Comparison of ENCODE assay signal across 12 cellular contexts in the genomic region with DNA sequence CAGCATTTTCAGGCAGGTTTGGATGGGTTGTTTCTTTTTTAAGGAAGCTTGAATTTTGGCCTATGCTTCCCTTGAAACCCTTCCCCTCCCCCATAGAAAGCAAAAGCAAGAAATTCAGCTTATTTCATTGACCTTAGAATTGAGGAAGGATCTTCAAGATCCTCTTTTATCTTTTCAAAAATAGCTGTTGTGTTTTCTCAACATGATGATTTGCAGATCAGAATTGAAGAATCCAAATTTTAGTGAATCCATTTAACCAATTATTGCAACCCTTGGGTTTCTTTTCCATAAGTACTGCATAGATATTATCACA.
A peak's percentile ranks its signal among the peaks of the same experiment; 100 is the strongest.
DNase-seq lines count a peak whose midpoint lies in the region; ATAC-seq and TF ChIP-seq lines count a peak whose summit lies in the region.
"Had no signal": no experiment of that assay in that cellular context is flagged by ENCODE, and none has a peak within 500 bp of the region (broad histone marks: within the 10 kb centered on the region; RNA-seq: fewer than 3 reads in every experiment).

No MANE protein-coding gene starts in this region.

- no peak overlapping the region for H3K9ac ChIP-seq in OCI-LY3 (ENCODE audit: low read length)

- no peaks in the 10 kb centered on the region for H3K36me3 ChIP-seq in OCI-LY3 (replicated peaks; ENCODE audit: low read depth, low read length)

- peak overlapping the region; percentile 7; the same call in 1 of the 2 replicates for H3K4me3 ChIP-seq in OCI-LY3 (ENCODE audit: low read length)

- no peaks in the 10 kb centered on the region for H3K27me3 Mint-ChIP-seq in activated naive CD4-positive, alpha-beta T cell treated with anti-CD3 and anti-CD28 coated beads, Interleukin-2, amount 10 ng/mL, durations not matched to agents 7 days and 5 days
- no peaks in the 10 kb centered on the region for H3K27me3 Mint-ChIP-seq in activated naive CD4-positive, alpha-beta T cell treated with anti-CD3 and anti-CD28 coated beads for 36 hours (ENCODE audit: low read depth)
- H3K27me3 Mint-ChIP-seq in stimulated activated memory B cell treated with anti-CD40 and anti-IgM and Interleukin-4, amounts not matched to agents 10 μg/mL and 1 μg/mL and 100 μg/mL, for 72 hours: no peaks in the 10 kb centered on the region

- CTCF ChIA-PET in activated naive CD4-positive, alpha-beta T cell treated with anti-CD3 and anti-CD28 coated beads, Interleukin-2, amount 10 ng/mL, durations not matched to agents 7 days and 5 days (lab: Charles Lee): no interaction called here
- CTCF ChIA-PET in activated naive CD4-positive, alpha-beta T cell treated with anti-CD3 and anti-CD28 coated beads for 36 hours (lab: Charles Lee): interaction anchor here (0.6 to 1.7 kb wide), 2 partner anchors 13 to 281 kb away, joined by 3 to 5 read pairs; no protein-coding TSS in a partner anchor

- H3K36me3 Mint-ChIP-seq in activated naive CD4-positive, alpha-beta T cell treated with anti-CD3 and anti-CD28 coated beads, Interleukin-2, amount 10 ng/mL, durations not matched to agents 7 days and 5 days: peaks cover 63% of the 10 kb centered on the region
- H3K36me3 Mint-ChIP-seq in activated naive CD4-positive, alpha-beta T cell treated with anti-CD3 and anti-CD28 coated beads for 36 hours (ENCODE audit: low read depth): peaks cover 47% of the 10 kb centered on the region
- H3K36me3 Mint-ChIP-seq in stimulated activated memory B cell treated with anti-CD40 and anti-IgM and Interleukin-4, amounts not matched to agents 10 μg/mL and 1 μg/mL and 100 μg/mL, for 72 hours: peaks cover 41% of the 10 kb centered on the region

- no peak for DNase-seq in activated naive CD4-positive, alpha-beta T cell treated with anti-CD3 and anti-CD28 coated beads, Interleukin-2, amount 10 ng/mL, durations not matched to agents 7 days and 5 days
- no peak for DNase-seq in activated naive CD4-positive, alpha-beta T cell treated with anti-CD3 and anti-CD28 coated beads for 36 hours
- no peak for DNase-seq in DMS153 treated with DMSO at 0.1 percent for 48 hours (lab: John Stamatoyannopoulos, UW; ENCODE audit: unreplicated experiment)
- DNase-seq: activated CD4-positive, alpha-beta T cell treated with anti-CD3 and anti-CD28 coated beads, Interleukin-2, amount 50 U/mL, for 4 hours; aorta; natural killer cell; stimulated activated CD4-positive, alpha-beta T cell treated with anti-CD3 and anti-CD28 coated beads, Interleukin-12 subunit alpha, Interleukin-12 subunit beta, amount 100 ng/mL, for 4 hours had no signal

- no peaks in the 10 kb centered on the region for H3K9me3 ChIP-seq in OCI-LY3 (ENCODE audit: insufficient read depth, low read length)

- intact Hi-C loops in activated naive CD4-positive, alpha-beta T cell treated with anti-CD3 and anti-CD28 coated beads for 36 hours (cut with micrococcal nuclease): no loop called here

- peak overlapping the region; percentile 45 for H3K4me2 ChIP-seq in OCI-LY3 (ENCODE audit: low read length)

- H3K4me1 ChIP-seq in OCI-LY3 (ENCODE audit: low read length): peaks cover 15% of the 10 kb centered on the region

- H3K79me2 ChIP-seq in OCI-LY3 (ENCODE audit: low read length): no peaks in the 10 kb centered on the region

- ATAC-seq in HG02981 (IDR thresholded peaks at IDR 0.05; ENCODE audit: unreplicated experiment): peak; percentile 26
- ATAC-seq in stimulated activated memory B cell treated with anti-CD40 and anti-IgM and Interleukin-4, amounts not matched to agents 10 μg/mL and 1 μg/mL and 100 μg/mL, for 72 hours: peak; percentile 67
- ATAC-seq in HG02973 (IDR thresholded peaks at IDR 0.05; ENCODE audit: unreplicated experiment): no peak
- no peak for ATAC-seq in SK-N-SH treated with all-trans-retinoic acid at 6 μM for 48 hours
- ATAC-seq: natural killer cell had no signal

- H2AFZ ChIP-seq in OCI-LY3 (ENCODE audit: low read depth, low read length): no peak overlapping the region

- no peaks in the 10 kb centered on the region for H4K20me1 ChIP-seq in OCI-LY3 (ENCODE audit: insufficient read depth, low read length)

- H3K9me3 Mint-ChIP-seq in activated naive CD4-positive, alpha-beta T cell treated with anti-CD3 and anti-CD28 coated beads, Interleukin-2, amount 10 ng/mL, durations not matched to agents 7 days and 5 days: peaks cover 7% of the 10 kb centered on the region
- H3K9me3 Mint-ChIP-seq in activated naive CD4-positive, alpha-beta T cell treated with anti-CD3 and anti-CD28 coated beads for 36 hours: no peaks in the 10 kb centered on the region
- H3K9me3 Mint-ChIP-seq in stimulated activated memory B cell treated with anti-CD40 and anti-IgM and Interleukin-4, amounts not matched to agents 10 μg/mL and 1 μg/mL and 100 μg/mL, for 72 hours: no peaks in the 10 kb centered on the region
- H3K9me3 Mint-ChIP-seq: natural killer cell had no signal

- peaks cover 33% of the 10 kb centered on the region for H3K4me1 Mint-ChIP-seq in activated naive CD4-positive, alpha-beta T cell treated with anti-CD3 and anti-CD28 coated beads, Interleukin-2, amount 10 ng/mL, durations not matched to agents 7 days and 5 days
- H3K4me1 Mint-ChIP-seq in activated naive CD4-positive, alpha-beta T cell treated with anti-CD3 and anti-CD28 coated beads for 36 hours (ENCODE audit: low read depth): peaks cover 17% of the 10 kb centered on the region
- H3K4me1 Mint-ChIP-seq in stimulated activated memory B cell treated with anti-CD40 and anti-IgM and Interleukin-4, amounts not matched to agents 10 μg/mL and 1 μg/mL and 100 μg/mL, for 72 hours: peaks cover 42% of the 10 kb centered on the region

- peak overlapping the region; percentile 64 for H3K27ac Mint-ChIP-seq in activated naive CD4-positive, alpha-beta T cell treated with anti-CD3 and anti-CD28 coated beads, Interleukin-2, amount 10 ng/mL, durations not matched to agents 7 days and 5 days
- H3K27ac Mint-ChIP-seq in activated naive CD4-positive, alpha-beta T cell treated with anti-CD3 and anti-CD28 coated beads for 36 hours: no peak overlapping the region
- H3K27ac Mint-ChIP-seq in stimulated activated memory B cell treated with anti-CD40 and anti-IgM and Interleukin-4, amounts not matched to agents 10 μg/mL and 1 μg/mL and 100 μg/mL, for 72 hours: peak overlapping the region; percentile 69

- peaks cover 5% of the 10 kb centered on the region; the same call in 1 of the 2 replicates for H3K27me3 ChIP-seq in OCI-LY3 (ENCODE audit: low read depth, low read length)

- no peak overlapping the region; the same call in 1 of the 2 replicates for H3K27ac ChIP-seq in OCI-LY3 (ENCODE audit: low read length)

- no peak overlapping the region for H3K4me3 Mint-ChIP-seq in activated naive CD4-positive, alpha-beta T cell treated with anti-CD3 and anti-CD28 coated beads, Interleukin-2, amount 10 ng/mL, durations not matched to agents 7 days and 5 days
- no peak overlapping the region for H3K4me3 Mint-ChIP-seq in activated naive CD4-positive, alpha-beta T cell treated with anti-CD3 and anti-CD28 coated beads for 36 hours
- peak overlapping the region; percentile 43 for H3K4me3 Mint-ChIP-seq in stimulated activated memory B cell treated with anti-CD40 and anti-IgM and Interleukin-4, amounts not matched to agents 10 μg/mL and 1 μg/mL and 100 μg/mL, for 72 hours
- H3K4me3 Mint-ChIP-seq: natural killer cell had no signal

- no peak for TF ChIP-seq CTCF in OCI-LY3 (IDR thresholded peaks at IDR 0.05; ENCODE audit: low read depth, low read length)

TF ChIP-seq in SK-N-SH treated with all-trans-retinoic acid at 6 μM for 48 hours, 23 proteins besides CTCF, POLR2A, EP300 and RAD21 (continues in another document):
- TF ChIP-seq, protein P1, sequence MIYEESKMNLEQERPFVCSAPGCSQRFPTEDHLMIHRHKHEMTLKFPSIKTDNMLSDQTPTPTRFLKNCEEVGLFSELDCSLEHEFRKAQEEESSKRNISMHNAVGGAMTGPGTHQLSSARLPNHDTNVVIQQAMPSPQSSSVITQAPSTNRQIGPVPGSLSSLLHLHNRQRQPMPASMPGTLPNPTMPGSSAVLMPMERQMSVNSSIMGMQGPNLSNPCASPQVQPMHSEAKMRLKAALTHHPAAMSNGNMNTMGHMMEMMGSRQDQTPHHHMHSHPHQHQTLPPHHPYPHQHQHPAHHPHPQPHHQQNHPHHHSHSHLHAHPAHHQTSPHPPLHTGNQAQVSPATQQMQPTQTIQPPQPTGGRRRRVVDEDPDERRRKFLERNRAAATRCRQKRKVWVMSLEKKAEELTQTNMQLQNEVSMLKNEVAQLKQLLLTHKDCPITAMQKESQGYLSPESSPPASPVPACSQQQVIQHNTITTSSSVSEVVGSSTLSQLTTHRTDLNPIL (CRISPR knock-in tag; IDR thresholded peaks at IDR 0.05; ENCODE audit: low read depth): no peak
- TF ChIP-seq ISL1 (CRISPR knock-in tag; IDR thresholded peaks at IDR 0.05) (no peak), ZFP3 (CRISPR knock-in tag; IDR thresholded peaks at IDR 0.05) (no peak), RARB (CRISPR knock-in tag; IDR thresholded peaks at IDR 0.05) (no peak), TOX (CRISPR knock-in tag; IDR thresholded peaks at IDR 0.05; ENCODE audit: borderline replicate concordance) (no peak), GLIS3 (CRISPR knock-in tag; IDR thresholded peaks at IDR 0.05) (no peak), PPARA (CRISPR knock-in tag; IDR thresholded peaks at IDR 0.05; ENCODE audit: borderline replicate concordance) (no peak), OSR1 (CRISPR knock-in tag; IDR thresholded peaks at IDR 0.05) (no peak), TCF4 (CRISPR knock-in tag; IDR thresholded peaks at IDR 0.05; ENCODE audit: borderline replicate concordance) (no peak)
- TF ChIP-seq, protein P2, sequence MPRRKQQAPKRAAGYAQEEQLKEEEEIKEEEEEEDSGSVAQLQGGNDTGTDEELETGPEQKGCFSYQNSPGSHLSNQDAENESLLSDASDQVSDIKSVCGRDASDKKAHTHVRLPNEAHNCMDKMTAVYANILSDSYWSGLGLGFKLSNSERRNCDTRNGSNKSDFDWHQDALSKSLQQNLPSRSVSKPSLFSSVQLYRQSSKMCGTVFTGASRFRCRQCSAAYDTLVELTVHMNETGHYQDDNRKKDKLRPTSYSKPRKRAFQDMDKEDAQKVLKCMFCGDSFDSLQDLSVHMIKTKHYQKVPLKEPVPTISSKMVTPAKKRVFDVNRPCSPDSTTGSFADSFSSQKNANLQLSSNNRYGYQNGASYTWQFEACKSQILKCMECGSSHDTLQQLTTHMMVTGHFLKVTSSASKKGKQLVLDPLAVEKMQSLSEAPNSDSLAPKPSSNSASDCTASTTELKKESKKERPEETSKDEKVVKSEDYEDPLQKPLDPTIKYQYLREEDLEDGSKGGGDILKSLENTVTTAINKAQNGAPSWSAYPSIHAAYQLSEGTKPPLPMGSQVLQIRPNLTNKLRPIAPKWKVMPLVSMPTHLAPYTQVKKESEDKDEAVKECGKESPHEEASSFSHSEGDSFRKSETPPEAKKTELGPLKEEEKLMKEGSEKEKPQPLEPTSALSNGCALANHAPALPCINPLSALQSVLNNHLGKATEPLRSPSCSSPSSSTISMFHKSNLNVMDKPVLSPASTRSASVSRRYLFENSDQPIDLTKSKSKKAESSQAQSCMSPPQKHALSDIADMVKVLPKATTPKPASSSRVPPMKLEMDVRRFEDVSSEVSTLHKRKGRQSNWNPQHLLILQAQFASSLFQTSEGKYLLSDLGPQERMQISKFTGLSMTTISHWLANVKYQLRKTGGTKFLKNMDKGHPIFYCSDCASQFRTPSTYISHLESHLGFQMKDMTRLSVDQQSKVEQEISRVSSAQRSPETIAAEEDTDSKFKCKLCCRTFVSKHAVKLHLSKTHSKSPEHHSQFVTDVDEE (CRISPR knock-in tag; IDR thresholded peaks at IDR 0.05): no peak

Comparison
In these comparisons a context has a peak if more than half of its experiments do, and no peak if none do; other contexts are left out.
1. ATAC-seq: peak in HG02981 (single experiment) and stimulated activated memory B cell treated with anti-CD40 and anti-IgM and Interleukin-4, amounts not matched to agents 10 μg/mL and 1 μg/mL and 100 μg/mL, for 72 hours (single experiment); none in HG02973 (single experiment) and SK-N-SH treated with all-trans-retinoic acid at 6 μM for 48 hours (single experiment).